In genomic region chr4:25619601-25620000, GRCh38 we compare ENCODE assay signal across 11 cellular contexts. TPM values are rescaled to one million over a fixed set of nuclear protein-coding genes. Genes with fewer than 3 reads are reported as not detected.
"Had no signal": no experiment of that assay in that cellular context is flagged by ENCODE, and none has a peak within 500 bp of the region (broad histone marks: within the 10 kb centered on the region; RNA-seq: fewer than 3 reads in every experiment).

No MANE protein-coding gene starts in this region.

- H2AFZ ChIP-seq: GM23248 had no signal

- ATAC-seq: HCT116, HepG2 had no signal

- H3K27ac ChIP-seq: GM23248, HL-60 had no signal

- H3K36me3 ChIP-seq: HAP-1 had no signal

- H3K4me1 ChIP-seq: HAP-1 had no signal

- H3K9me3 ChIP-seq: HAP-1 had no signal

- H3K4me3 ChIP-seq: GM23248, HAP-1 had no signal

- H3K9ac ChIP-seq: GM23248 had no signal

- DNase-seq: GM23248, GOT3, H7, HFFc6, KBM-7 had no signal

RNA-seq across cellular contexts. Expression of gene SLC34A2, which starts 36.0 kb away (rescaled TPM):
- total RNA-seq: GM23248, H4, HepG2, HFFc6, HT1080 had no signal
